Comparison of ENCODE assay signal across 8 cellular contexts in genomic region chr2:200405599-200406298, GRCh38.
A peak's percentile ranks its signal among the peaks of the same experiment; 100 is the strongest.
DNase-seq lines count a peak whose midpoint lies in the region; ATAC-seq and TF ChIP-seq lines count a peak whose summit lies in the region.

No MANE protein-coding gene starts in this region.

- no peaks in the 10 kb centered on the region for H3K27me3 ChIP-seq in lower lobe of right lung (ENCODE audit: low read depth)

- peak; percentile 56 to 66 for ATAC-seq in lower lobe of right lung
- ATAC-seq in HG03439 (IDR thresholded peaks at IDR 0.05; ENCODE audit: unreplicated experiment), result no peak

- peaks cover 33% of the 10 kb centered on the region for H3K4me1 ChIP-seq in lower lobe of right lung

- intact Hi-C loops in lower lobe of right lung (cut with DNase I), result no loop called here

- in situ Hi-C loops in T47D (cut with HindIII; ENCODE audit: low pct_unique_long_range_greater_than_20kb, low sequenced_read_pairs), result no loop called here

- H3K36me3 ChIP-seq in lower lobe of right lung, result no peaks in the 10 kb centered on the region

- CTCF ChIA-PET in HEK293T (lab: Yijun Ruan, JAX), result no interaction called here

- DNase-seq in COLO829 (ENCODE audit: low spot score) (peak; percentile 85), HEK293T (ENCODE audit: extremely low spot score) (no peak), NCI-H748 (lab: John Stamatoyannopoulos, UW; ENCODE audit: unreplicated experiment) (peak; percentile 77), T47D (ENCODE audit: low read depth in 1 of 2, low spot score in 1 of 2) (peak; percentile 9 to 67), lower lobe of right lung (no peak), retina (no peak), NCI-H187 (lab: John Stamatoyannopoulos, UW) (no peak)

- POLR2A ChIA-PET in HEK293T (lab: Yijun Ruan, JAX), result no interaction called here

- no peak overlapping the region for H3K4me3 ChIP-seq in lower lobe of right lung

- no peaks in the 10 kb centered on the region for H3K9me3 ChIP-seq in lower lobe of right lung

- TF ChIP-seq CTCF in lower lobe of right lung (IDR thresholded peaks at IDR 0.05), result no peak

- peak overlapping the region; percentile 61 for H3K27ac ChIP-seq in lower lobe of right lung

TF ChIP-seq in HEK293T, 16 proteins besides CTCF, POLR2A, EP300 and RAD21:
- TF ChIP-seq, protein P1, sequence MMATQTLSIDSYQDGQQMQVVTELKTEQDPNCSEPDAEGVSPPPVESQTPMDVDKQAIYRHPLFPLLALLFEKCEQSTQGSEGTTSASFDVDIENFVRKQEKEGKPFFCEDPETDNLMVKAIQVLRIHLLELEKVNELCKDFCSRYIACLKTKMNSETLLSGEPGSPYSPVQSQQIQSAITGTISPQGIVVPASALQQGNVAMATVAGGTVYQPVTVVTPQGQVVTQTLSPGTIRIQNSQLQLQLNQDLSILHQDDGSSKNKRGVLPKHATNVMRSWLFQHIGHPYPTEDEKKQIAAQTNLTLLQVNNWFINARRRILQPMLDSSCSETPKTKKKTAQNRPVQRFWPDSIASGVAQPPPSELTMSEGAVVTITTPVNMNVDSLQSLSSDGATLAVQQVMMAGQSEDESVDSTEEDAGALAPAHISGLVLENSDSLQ (IDR thresholded peaks at IDR 0.05), result peak; percentile 66; the same call in 1 of the 2 replicates
- no peak for TF ChIP-seq SP1 (IDR thresholded peaks at IDR 0.05)
- no peak for TF ChIP-seq BHLHE40 (IDR thresholded peaks at IDR 0.05; ENCODE audit: borderline replicate concordance)
- TF ChIP-seq ZNF384 (IDR thresholded peaks at IDR 0.05), result no peak
- TF ChIP-seq FOXM1 (IDR thresholded peaks at IDR 0.05; ENCODE audit: borderline replicate concordance), result no peak
- TF ChIP-seq HDGF (IDR thresholded peaks at IDR 0.05; ENCODE audit: borderline replicate concordance), result no peak

Comparison
In these comparisons a context has a peak if more than half of its experiments do, and no peak if none do; other contexts are left out.
1. DNase-seq: peak in COLO829 (single experiment), NCI-H748 (single experiment) and T47D (2 of 2); none in HEK293T (single experiment), lower lobe of right lung (single experiment), retina (single experiment) and NCI-H187 (0 of 2).